ENCODE assay signal across 1 cellular context in genomic region chr1:24412408-24412807, GRCh38.
TF ChIP-seq lines count a peak whose summit lies in the region.

No MANE protein-coding gene starts in this region.

TF ChIP-seq in HCT116, 20 proteins besides CTCF, POLR2A, EP300 and RAD21:
- TF ChIP-seq, protein P1, sequence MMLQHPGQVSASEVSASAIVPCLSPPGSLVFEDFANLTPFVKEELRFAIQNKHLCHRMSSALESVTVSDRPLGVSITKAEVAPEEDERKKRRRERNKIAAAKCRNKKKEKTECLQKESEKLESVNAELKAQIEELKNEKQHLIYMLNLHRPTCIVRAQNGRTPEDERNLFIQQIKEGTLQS (IDR thresholded peaks at IDR 0.05) = no peak
- no peak for TF ChIP-seq CBX3 (IDR thresholded peaks at IDR 0.05; ENCODE audit: low read depth)
- TF ChIP-seq, protein P2, sequence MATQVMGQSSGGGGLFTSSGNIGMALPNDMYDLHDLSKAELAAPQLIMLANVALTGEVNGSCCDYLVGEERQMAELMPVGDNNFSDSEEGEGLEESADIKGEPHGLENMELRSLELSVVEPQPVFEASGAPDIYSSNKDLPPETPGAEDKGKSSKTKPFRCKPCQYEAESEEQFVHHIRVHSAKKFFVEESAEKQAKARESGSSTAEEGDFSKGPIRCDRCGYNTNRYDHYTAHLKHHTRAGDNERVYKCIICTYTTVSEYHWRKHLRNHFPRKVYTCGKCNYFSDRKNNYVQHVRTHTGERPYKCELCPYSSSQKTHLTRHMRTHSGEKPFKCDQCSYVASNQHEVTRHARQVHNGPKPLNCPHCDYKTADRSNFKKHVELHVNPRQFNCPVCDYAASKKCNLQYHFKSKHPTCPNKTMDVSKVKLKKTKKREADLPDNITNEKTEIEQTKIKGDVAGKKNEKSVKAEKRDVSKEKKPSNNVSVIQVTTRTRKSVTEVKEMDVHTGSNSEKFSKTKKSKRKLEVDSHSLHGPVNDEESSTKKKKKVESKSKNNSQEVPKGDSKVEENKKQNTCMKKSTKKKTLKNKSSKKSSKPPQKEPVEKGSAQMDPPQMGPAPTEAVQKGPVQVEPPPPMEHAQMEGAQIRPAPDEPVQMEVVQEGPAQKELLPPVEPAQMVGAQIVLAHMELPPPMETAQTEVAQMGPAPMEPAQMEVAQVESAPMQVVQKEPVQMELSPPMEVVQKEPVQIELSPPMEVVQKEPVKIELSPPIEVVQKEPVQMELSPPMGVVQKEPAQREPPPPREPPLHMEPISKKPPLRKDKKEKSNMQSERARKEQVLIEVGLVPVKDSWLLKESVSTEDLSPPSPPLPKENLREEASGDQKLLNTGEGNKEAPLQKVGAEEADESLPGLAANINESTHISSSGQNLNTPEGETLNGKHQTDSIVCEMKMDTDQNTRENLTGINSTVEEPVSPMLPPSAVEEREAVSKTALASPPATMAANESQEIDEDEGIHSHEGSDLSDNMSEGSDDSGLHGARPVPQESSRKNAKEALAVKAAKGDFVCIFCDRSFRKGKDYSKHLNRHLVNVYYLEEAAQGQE (IDR thresholded peaks at IDR 0.05; ENCODE audit: low read depth) = no peak
- no peak for TF ChIP-seq ZNF274 (IDR thresholded peaks at IDR 0.05; ENCODE audit: low read depth, low read length)
- TF ChIP-seq SP1 (IDR thresholded peaks at IDR 0.05; ENCODE audit: low read depth) = no peak
- no peak for TF ChIP-seq CEBPB (IDR thresholded peaks at IDR 0.05; ENCODE audit: low read depth)
- TF ChIP-seq ZBTB33 (IDR thresholded peaks at IDR 0.05; ENCODE audit: extremely low read depth, insufficient replicate concordance, low read length) = no peak
- no peak for TF ChIP-seq JUND (IDR thresholded peaks at IDR 0.05)
- TF ChIP-seq EGR1 (IDR thresholded peaks at IDR 0.05; ENCODE audit: low read depth) = no peak
- no peak for TF ChIP-seq SRF (IDR thresholded peaks at IDR 0.05; ENCODE audit: low read depth)
- TF ChIP-seq YY1 (IDR thresholded peaks at IDR 0.05; ENCODE audit: extremely low read depth, insufficient replicate concordance, low read depth, low read length) = no peak
- TF ChIP-seq POLR2AphosphoS5 (IDR thresholded peaks at IDR 0.05; ENCODE audit: low read depth, low read length) = no peak
- TF ChIP-seq ZFX (IDR thresholded peaks at IDR 0.05) = no peak
- no peak for TF ChIP-seq EZH2 (IDR thresholded peaks at IDR 0.05)
- no peak for TF ChIP-seq FOSL1 (IDR thresholded peaks at IDR 0.05; ENCODE audit: low read depth)
- no peak for TF ChIP-seq TCF7L2 (IDR thresholded peaks at IDR 0.05; ENCODE audit: borderline replicate concordance, extremely low read depth, insufficient read depth, insufficient read length)
- no peak for TF ChIP-seq EZH2phosphoT487 (IDR thresholded peaks at IDR 0.05; ENCODE audit: borderline replicate concordance)
- TF ChIP-seq, protein P3, sequence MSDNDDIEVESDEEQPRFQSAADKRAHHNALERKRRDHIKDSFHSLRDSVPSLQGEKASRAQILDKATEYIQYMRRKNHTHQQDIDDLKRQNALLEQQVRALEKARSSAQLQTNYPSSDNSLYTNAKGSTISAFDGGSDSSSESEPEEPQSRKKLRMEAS (IDR thresholded peaks at IDR 0.05) = no peak
- no peak for TF ChIP-seq SIN3A (IDR thresholded peaks at IDR 0.05; ENCODE audit: low read depth)
- no peak for TF ChIP-seq ELF1 (IDR thresholded peaks at IDR 0.05; ENCODE audit: borderline replicate concordance, low read depth)
